1 cellular context compared by ENCODE assay signal in genomic region chr13:44574466-44574855, GRCh38.
TF ChIP-seq lines count a peak whose summit lies in the region.

No MANE protein-coding gene starts in this region.

TF ChIP-seq in HEK293, 187 proteins besides CTCF, POLR2A, EP300 and RAD21 (continued from another document):
- TF ChIP-seq ZNF280D (tag by site-specific recombination; IDR thresholded peaks at IDR 0.05) (no peak), BCL11A (tag by site-specific recombination; IDR thresholded peaks at IDR 0.05; ENCODE audit: low read depth) (no peak)
